ENCODE assay signal across 16 cellular contexts in the genomic region with DNA sequence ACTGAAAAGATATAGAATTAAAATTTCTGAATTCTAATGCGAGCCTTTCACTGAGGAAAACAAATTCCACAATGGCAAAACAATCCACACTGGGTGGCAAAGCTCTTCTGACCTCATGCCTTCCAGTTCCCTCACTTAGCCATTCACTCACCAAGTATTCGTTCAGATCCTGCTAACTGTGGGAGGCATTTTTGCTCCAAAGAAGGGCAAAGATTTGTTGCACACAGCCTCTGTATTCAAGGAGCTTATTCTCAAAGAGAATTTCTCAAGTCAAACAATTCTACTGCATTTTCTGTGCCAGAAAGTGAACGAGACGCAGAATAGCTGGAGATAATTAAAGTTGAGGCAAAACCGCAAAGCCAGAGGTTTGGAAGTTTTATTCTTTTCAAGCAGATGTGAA.
"Had no signal": no experiment of that assay in that cellular context is flagged by ENCODE, and none has a peak within 500 bp of the region (broad histone marks: within the 10 kb centered on the region; RNA-seq: fewer than 3 reads in every experiment).

No MANE protein-coding gene starts in this region.

- H3K4me2 ChIP-seq: smooth muscle cell had no signal

- H3K9me3 Mint-ChIP-seq: activated naive CD4-positive, alpha-beta T cell treated with anti-CD3 and anti-CD28 coated beads for 36 hours had no signal

- H3K27ac Mint-ChIP-seq: activated naive CD4-positive, alpha-beta T cell treated with anti-CD3 and anti-CD28 coated beads for 36 hours; activated naive CD8-positive, alpha-beta T cell treated with anti-CD3 and anti-CD28 coated beads, Interleukin-2, amount 50 U/mL, for 24 hours; stimulated activated naive CD8-positive, alpha-beta T cell treated with anti-CD3 and anti-CD28 coated beads, Interleukin-15, Interleukin-2, amounts not matched to agents 100 ng/mL and 50 ng/mL, for 24 hours had no signal

- H3K4me1 ChIP-seq: ascending aorta, esophagus muscularis mucosa, right lobe of liver, upper lobe of left lung had no signal

- H3K4me3 Mint-ChIP-seq: activated naive CD4-positive, alpha-beta T cell treated with anti-CD3 and anti-CD28 coated beads for 36 hours; activated naive CD8-positive, alpha-beta T cell treated with anti-CD3 and anti-CD28 coated beads, Interleukin-2, amount 50 U/mL, for 24 hours; stimulated activated naive CD8-positive, alpha-beta T cell treated with anti-CD3 and anti-CD28 coated beads, Interleukin-15, Interleukin-2, amounts not matched to agents 100 ng/mL and 50 ng/mL, for 24 hours had no signal

- H3K9me3 ChIP-seq: ascending aorta, esophagus muscularis mucosa, ovary, right lobe of liver, upper lobe of left lung had no signal

- DNase-seq: activated CD4-positive, CD25-positive, alpha-beta regulatory T cell treated with anti-CD3 and anti-CD28 coated beads, Interleukin-2, amount 50 U/mL, for 72 hours; activated naive CD4-positive, alpha-beta T cell treated with anti-CD3 and anti-CD28 coated beads for 36 hours; activated naive CD8-positive, alpha-beta T cell treated with anti-CD3 and anti-CD28 coated beads, Interleukin-2, amount 50 U/mL, for 24 hours; activated T-cell treated with anti-CD3 and anti-CD28 coated beads for 4 hours; head of caudate nucleus; left colon; midbrain; ovary; right lobe of liver; T-helper 9 cell; upper lobe of left lung had no signal

- H3K4me1 Mint-ChIP-seq: activated naive CD8-positive, alpha-beta T cell treated with anti-CD3 and anti-CD28 coated beads, Interleukin-2, amount 50 U/mL, for 24 hours had no signal

- H3K36me3 ChIP-seq: ascending aorta, esophagus muscularis mucosa, ovary, right lobe of liver, upper lobe of left lung had no signal

- H3K27me3 ChIP-seq: ascending aorta, esophagus muscularis mucosa, ovary, right lobe of liver, upper lobe of left lung had no signal

- H3K27ac ChIP-seq: ascending aorta, esophagus muscularis mucosa, ovary, right lobe of liver, upper lobe of left lung had no signal

- H3K27me3 Mint-ChIP-seq: activated naive CD8-positive, alpha-beta T cell treated with anti-CD3 and anti-CD28 coated beads, Interleukin-2, amount 50 U/mL, for 24 hours; stimulated activated naive CD8-positive, alpha-beta T cell treated with anti-CD3 and anti-CD28 coated beads, Interleukin-15, Interleukin-2, amounts not matched to agents 100 ng/mL and 50 ng/mL, for 24 hours had no signal

- H3K4me3 ChIP-seq: ascending aorta, esophagus muscularis mucosa, lung, ovary, right lobe of liver, smooth muscle cell, upper lobe of left lung had no signal
